In the genomic region with DNA sequence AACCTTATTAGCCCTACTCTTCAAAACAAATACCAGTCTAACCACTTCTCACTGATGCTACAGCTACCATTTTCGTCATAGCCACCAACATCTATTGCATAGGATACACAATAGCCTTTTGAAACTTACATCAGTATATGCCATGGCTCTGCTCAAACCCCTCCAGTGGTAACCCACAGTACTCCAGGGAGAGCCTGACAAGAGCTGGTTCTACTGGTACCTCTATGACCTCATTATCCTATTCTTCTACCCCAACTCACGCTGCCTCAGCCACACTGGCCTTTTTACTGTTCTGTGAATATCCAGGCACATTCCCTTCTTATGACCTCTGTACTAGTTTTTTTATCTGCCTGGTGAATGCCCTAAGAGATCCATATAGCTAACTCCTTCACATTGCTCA, we compare ENCODE assay signal across 2 cellular contexts.
TF ChIP-seq lines count a peak whose summit lies in the region.

No MANE protein-coding gene starts in this region.

TF ChIP-seq in HepG2, 621 proteins besides CTCF, POLR2A, EP300 and RAD21 (continued from another document):
- TF ChIP-seq, protein P1, sequence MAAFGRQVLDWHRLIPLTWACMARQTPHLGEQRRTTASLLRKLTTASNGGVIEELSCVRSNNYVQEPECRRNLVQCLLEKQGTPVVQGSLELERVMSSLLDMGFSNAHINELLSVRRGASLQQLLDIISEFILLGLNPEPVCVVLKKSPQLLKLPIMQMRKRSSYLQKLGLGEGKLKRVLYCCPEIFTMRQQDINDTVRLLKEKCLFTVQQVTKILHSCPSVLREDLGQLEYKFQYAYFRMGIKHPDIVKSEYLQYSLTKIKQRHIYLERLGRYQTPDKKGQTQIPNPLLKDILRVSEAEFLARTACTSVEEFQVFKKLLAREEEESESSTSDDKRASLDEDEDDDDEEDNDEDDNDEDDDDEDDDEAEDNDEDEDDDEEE (CRISPR knock-in tag; IDR thresholded peaks at IDR 0.05) = no peak
- TF ChIP-seq HHEX (CRISPR knock-in tag; IDR thresholded peaks at IDR 0.05) (no peak), ZNF879 (CRISPR knock-in tag; IDR thresholded peaks at IDR 0.05) (no peak), TBX2 (CRISPR knock-in tag; IDR thresholded peaks at IDR 0.05; ENCODE audit: borderline replicate concordance) (no peak), KLF6 (CRISPR knock-in tag; IDR thresholded peaks at IDR 0.05) (no peak), ZNF564 (CRISPR knock-in tag; IDR thresholded peaks at IDR 0.05) (no peak)
- TF ChIP-seq, protein P2, sequence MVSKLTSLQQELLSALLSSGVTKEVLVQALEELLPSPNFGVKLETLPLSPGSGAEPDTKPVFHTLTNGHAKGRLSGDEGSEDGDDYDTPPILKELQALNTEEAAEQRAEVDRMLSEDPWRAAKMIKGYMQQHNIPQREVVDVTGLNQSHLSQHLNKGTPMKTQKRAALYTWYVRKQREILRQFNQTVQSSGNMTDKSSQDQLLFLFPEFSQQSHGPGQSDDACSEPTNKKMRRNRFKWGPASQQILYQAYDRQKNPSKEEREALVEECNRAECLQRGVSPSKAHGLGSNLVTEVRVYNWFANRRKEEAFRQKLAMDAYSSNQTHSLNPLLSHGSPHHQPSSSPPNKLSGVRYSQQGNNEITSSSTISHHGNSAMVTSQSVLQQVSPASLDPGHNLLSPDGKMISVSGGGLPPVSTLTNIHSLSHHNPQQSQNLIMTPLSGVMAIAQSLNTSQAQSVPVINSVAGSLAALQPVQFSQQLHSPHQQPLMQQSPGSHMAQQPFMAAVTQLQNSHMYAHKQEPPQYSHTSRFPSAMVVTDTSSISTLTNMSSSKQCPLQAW (CRISPR knock-in tag; IDR thresholded peaks at IDR 0.05) = no peak
- TF ChIP-seq, protein P3, sequence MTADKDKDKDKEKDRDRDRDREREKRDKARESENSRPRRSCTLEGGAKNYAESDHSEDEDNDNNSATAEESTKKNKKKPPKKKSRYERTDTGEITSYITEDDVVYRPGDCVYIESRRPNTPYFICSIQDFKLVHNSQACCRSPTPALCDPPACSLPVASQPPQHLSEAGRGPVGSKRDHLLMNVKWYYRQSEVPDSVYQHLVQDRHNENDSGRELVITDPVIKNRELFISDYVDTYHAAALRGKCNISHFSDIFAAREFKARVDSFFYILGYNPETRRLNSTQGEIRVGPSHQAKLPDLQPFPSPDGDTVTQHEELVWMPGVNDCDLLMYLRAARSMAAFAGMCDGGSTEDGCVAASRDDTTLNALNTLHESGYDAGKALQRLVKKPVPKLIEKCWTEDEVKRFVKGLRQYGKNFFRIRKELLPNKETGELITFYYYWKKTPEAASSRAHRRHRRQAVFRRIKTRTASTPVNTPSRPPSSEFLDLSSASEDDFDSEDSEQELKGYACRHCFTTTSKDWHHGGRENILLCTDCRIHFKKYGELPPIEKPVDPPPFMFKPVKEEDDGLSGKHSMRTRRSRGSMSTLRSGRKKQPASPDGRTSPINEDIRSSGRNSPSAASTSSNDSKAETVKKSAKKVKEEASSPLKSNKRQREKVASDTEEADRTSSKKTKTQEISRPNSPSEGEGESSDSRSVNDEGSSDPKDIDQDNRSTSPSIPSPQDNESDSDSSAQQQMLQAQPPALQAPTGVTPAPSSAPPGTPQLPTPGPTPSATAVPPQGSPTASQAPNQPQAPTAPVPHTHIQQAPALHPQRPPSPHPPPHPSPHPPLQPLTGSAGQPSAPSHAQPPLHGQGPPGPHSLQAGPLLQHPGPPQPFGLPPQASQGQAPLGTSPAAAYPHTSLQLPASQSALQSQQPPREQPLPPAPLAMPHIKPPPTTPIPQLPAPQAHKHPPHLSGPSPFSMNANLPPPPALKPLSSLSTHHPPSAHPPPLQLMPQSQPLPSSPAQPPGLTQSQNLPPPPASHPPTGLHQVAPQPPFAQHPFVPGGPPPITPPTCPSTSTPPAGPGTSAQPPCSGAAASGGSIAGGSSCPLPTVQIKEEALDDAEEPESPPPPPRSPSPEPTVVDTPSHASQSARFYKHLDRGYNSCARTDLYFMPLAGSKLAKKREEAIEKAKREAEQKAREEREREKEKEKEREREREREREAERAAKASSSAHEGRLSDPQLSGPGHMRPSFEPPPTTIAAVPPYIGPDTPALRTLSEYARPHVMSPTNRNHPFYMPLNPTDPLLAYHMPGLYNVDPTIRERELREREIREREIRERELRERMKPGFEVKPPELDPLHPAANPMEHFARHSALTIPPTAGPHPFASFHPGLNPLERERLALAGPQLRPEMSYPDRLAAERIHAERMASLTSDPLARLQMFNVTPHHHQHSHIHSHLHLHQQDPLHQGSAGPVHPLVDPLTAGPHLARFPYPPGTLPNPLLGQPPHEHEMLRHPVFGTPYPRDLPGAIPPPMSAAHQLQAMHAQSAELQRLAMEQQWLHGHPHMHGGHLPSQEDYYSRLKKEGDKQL (CRISPR knock-in tag; IDR thresholded peaks at IDR 0.05; ENCODE audit: low read depth) = no peak

TF ChIP-seq in WTC11, 78 proteins besides CTCF, POLR2A, EP300 and RAD21 (continued from another document):
- TF ChIP-seq, protein P4, sequence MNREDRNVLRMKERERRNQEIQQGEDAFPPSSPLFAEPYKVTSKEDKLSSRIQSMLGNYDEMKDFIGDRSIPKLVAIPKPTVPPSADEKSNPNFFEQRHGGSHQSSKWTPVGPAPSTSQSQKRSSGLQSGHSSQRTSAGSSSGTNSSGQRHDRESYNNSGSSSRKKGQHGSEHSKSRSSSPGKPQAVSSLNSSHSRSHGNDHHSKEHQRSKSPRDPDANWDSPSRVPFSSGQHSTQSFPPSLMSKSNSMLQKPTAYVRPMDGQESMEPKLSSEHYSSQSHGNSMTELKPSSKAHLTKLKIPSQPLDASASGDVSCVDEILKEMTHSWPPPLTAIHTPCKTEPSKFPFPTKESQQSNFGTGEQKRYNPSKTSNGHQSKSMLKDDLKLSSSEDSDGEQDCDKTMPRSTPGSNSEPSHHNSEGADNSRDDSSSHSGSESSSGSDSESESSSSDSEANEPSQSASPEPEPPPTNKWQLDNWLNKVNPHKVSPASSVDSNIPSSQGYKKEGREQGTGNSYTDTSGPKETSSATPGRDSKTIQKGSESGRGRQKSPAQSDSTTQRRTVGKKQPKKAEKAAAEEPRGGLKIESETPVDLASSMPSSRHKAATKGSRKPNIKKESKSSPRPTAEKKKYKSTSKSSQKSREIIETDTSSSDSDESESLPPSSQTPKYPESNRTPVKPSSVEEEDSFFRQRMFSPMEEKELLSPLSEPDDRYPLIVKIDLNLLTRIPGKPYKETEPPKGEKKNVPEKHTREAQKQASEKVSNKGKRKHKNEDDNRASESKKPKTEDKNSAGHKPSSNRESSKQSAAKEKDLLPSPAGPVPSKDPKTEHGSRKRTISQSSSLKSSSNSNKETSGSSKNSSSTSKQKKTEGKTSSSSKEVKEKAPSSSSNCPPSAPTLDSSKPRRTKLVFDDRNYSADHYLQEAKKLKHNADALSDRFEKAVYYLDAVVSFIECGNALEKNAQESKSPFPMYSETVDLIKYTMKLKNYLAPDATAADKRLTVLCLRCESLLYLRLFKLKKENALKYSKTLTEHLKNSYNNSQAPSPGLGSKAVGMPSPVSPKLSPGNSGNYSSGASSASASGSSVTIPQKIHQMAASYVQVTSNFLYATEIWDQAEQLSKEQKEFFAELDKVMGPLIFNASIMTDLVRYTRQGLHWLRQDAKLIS (CRISPR knock-in tag; IDR thresholded peaks at IDR 0.05; ENCODE audit: borderline replicate concordance) = no peak
- no peak for TF ChIP-seq ZBTB21 (CRISPR knock-in tag; IDR thresholded peaks at IDR 0.05; ENCODE audit: borderline replicate concordance)
- TF ChIP-seq, protein P5, sequence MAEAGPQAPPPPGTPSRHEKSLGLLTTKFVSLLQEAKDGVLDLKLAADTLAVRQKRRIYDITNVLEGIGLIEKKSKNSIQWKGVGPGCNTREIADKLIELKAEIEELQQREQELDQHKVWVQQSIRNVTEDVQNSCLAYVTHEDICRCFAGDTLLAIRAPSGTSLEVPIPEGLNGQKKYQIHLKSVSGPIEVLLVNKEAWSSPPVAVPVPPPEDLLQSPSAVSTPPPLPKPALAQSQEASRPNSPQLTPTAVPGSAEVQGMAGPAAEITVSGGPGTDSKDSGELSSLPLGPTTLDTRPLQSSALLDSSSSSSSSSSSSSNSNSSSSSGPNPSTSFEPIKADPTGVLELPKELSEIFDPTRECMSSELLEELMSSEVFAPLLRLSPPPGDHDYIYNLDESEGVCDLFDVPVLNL (CRISPR knock-in tag; IDR thresholded peaks at IDR 0.05; ENCODE audit: borderline replicate concordance, low read depth) = no peak
- TF ChIP-seq RORB (CRISPR knock-in tag; IDR thresholded peaks at IDR 0.05) = no peak
- no peak for TF ChIP-seq SOX15 (CRISPR knock-in tag; IDR thresholded peaks at IDR 0.05)
- no peak for TF ChIP-seq NFYB (CRISPR knock-in tag; conservative IDR thresholded peaks at IDR 0.05; ENCODE audit: low read depth)
- TF ChIP-seq, protein P6, sequence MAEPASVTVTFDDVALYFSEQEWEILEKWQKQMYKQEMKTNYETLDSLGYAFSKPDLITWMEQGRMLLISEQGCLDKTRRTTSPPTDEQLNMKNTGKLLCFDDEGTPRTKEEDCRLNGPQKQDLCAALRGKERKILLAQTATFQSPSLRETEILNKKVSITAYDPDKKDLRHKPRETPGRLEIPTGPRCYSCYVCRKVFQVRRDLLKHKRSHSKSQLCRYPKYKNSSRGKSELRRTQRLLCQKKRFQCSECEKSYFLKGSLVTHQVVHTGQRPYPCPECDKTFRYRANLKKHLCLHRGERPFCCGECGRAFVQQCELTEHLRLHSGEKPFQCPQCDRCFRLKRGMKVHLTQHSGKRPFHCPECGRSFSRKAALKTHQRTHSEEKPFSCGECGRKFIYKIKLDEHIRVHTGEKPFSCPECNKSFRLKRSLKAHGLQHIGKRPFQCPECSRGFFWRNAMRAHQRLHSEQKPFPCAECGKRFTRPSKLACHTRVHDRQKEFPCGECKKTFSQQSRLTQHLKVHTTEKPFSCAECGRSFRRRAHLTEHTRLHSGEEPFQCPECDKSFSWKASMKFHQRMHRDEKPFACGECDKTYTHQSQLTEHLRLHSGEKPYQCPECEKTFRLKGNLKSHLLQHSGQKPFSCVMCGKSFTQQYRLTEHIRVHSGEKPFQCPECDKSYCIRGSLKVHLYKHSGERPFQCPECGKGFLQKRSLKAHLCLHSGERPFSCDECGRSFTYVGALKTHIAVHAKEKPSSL (CRISPR knock-in tag; conservative IDR thresholded peaks at IDR 0.05) = no peak
- TF ChIP-seq, protein P7, sequence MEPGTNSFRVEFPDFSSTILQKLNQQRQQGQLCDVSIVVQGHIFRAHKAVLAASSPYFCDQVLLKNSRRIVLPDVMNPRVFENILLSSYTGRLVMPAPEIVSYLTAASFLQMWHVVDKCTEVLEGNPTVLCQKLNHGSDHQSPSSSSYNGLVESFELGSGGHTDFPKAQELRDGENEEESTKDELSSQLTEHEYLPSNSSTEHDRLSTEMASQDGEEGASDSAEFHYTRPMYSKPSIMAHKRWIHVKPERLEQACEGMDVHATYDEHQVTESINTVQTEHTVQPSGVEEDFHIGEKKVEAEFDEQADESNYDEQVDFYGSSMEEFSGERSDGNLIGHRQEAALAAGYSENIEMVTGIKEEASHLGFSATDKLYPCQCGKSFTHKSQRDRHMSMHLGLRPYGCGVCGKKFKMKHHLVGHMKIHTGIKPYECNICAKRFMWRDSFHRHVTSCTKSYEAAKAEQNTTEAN (CRISPR knock-in tag; IDR thresholded peaks at IDR 0.05) = no peak
- TF ChIP-seq, protein P8, sequence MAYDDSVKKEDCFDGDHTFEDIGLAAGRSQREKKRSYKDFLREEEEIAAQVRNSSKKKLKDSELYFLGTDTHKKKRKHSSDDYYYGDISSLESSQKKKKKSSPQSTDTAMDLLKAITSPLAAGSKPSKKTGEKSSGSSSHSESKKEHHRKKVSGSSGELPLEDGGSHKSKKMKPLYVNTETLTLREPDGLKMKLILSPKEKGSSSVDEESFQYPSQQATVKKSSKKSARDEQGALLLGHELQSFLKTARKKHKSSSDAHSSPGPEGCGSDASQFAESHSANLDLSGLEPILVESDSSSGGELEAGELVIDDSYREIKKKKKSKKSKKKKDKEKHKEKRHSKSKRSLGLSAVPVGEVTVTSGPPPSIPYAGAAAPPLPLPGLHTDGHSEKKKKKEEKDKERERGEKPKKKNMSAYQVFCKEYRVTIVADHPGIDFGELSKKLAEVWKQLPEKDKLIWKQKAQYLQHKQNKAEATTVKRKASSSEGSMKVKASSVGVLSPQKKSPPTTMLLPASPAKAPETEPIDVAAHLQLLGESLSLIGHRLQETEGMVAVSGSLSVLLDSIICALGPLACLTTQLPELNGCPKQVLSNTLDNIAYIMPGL (CRISPR knock-in tag; IDR thresholded peaks at IDR 0.05) = no peak
